ENCODE assay signal across 9 cellular contexts in the genomic region with DNA sequence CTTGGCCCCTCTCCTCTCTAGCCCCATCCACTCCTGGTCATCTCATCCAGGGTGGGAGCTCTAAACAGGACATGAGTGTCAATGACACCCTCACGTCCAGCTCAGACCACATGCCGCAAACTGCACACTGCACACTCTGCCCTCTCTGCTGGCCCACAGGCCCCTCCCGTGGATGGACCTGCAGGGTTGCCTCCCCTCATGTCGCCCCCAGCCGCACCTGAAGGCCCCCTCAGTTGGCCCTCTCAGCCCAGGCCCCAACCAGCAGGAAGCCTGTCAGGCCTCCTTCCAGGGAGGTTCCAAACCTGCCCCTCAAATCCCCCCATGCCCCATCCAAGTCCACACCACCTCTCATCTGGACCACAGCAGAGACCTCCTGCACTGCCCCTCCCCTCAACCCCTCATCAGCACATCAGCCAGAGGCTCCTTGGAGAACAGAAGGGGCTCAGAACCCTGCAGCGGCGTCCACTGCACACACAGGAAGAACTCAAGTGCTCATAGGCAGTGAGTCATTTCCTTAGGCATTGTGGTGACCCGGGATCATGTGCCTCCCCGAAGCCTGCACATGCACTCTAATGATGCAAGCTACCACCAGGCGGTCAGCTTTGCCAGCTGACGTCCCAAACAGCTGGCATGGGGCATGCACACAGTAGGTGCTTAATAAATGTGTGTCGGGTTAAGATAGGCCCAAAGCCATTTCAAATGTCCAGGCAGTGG.
DNase-seq lines count a peak whose midpoint lies in the region; TF ChIP-seq lines count a peak whose summit lies in the region.
"Had no signal": no experiment of that assay in that cellular context is flagged by ENCODE, and none has a peak within 500 bp of the region (broad histone marks: within the 10 kb centered on the region; RNA-seq: fewer than 3 reads in every experiment).

No MANE protein-coding gene starts in this region.

- DNase-seq in DMS53 (lab: John Stamatoyannopoulos, UW): peak; percentile 96
- DNase-seq in NCI-H2196 (lab: John Stamatoyannopoulos, UW; ENCODE audit: unreplicated experiment): peak; percentile 74
- DNase-seq in activated T-cell treated with anti-CD3 and anti-CD28 coated beads for 48 hours (ENCODE audit: low read depth): peak; percentile 45
- peak; percentile 81 for DNase-seq in fibroblast of gingiva (ENCODE audit: low read depth)
- DNase-seq in retinal pigment epithelial cell (ENCODE audit: low read depth): peak; percentile 66
- DNase-seq in NCI-H2227 (lab: John Stamatoyannopoulos, UW; ENCODE audit: unreplicated experiment): no peak
- DNase-seq in NCI-H1092 treated with DMSO at 0.1 percent for 48 hours (lab: John Stamatoyannopoulos, UW): no peak
- DNase-seq in NCI-H446 treated with DMSO at 0.1 percent for 48 hours (lab: John Stamatoyannopoulos, UW): no peak
- DNase-seq: naive B cell had no signal

- H3K4me3 ChIP-seq in retinal pigment epithelial cell (ENCODE audit: low read length): no peak overlapping the region

- TF ChIP-seq CTCF in retinal pigment epithelial cell (conservative IDR thresholded peaks at IDR 0.05; ENCODE audit: low read depth, low read length): no peak

Comparison
In these comparisons a context has a peak if more than half of its experiments do, and no peak if none do; other contexts are left out.
1. DNase-seq: peak in DMS53 (single experiment), NCI-H2196 (single experiment), activated T-cell treated with anti-CD3 and anti-CD28 coated beads for 48 hours (single experiment), fibroblast of gingiva (single experiment) and retinal pigment epithelial cell (single experiment); none in NCI-H2227 (single experiment), NCI-H1092 treated with DMSO at 0.1 percent for 48 hours (single experiment) and NCI-H446 treated with DMSO at 0.1 percent for 48 hours (single experiment).